Comparison of ENCODE assay signal across 1 cellular context in genomic region chr17:28282596-28282995, GRCh38.
TF ChIP-seq lines count a peak whose summit lies in the region.

No MANE protein-coding gene starts in this region.

TF ChIP-seq in HCT116, 20 proteins besides CTCF, POLR2A, EP300 and RAD21 (continued from another document):
- TF ChIP-seq CEBPB (IDR thresholded peaks at IDR 0.05; ENCODE audit: low read depth), result 0 out of 2 replicates have a peak, but pooled peaks have one; percentile 53
TF ChIP-seq in HCT116: peak in this region for 7.
